In the genomic region with DNA sequence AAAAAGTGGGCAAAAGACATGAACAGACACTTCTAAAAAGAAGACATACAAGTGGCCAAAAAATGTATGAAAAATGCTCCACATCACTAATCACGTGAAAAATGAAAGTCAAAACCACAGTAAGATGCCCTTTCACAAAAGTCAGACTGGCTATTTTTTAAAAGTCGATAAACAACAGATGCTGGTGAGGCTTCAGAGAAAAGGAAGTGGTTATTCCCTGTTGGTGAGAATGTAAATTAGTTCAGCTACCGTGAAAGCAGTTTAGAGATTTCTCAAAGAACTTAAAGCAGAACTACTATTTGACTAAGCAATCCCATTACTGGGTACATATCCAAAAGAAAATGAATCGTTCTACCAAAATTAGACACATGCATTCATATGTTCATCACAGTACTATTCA, we compare ENCODE assay signal across 1 cellular context.
A peak's percentile ranks its signal among the peaks of the same experiment; 100 is the strongest.
TF ChIP-seq lines count a peak whose summit lies in the region.

No MANE protein-coding gene starts in this region.

TF ChIP-seq in GM12878, 131 proteins besides CTCF, POLR2A, EP300 and RAD21 (continued from another document):
- TF ChIP-seq, protein P1, sequence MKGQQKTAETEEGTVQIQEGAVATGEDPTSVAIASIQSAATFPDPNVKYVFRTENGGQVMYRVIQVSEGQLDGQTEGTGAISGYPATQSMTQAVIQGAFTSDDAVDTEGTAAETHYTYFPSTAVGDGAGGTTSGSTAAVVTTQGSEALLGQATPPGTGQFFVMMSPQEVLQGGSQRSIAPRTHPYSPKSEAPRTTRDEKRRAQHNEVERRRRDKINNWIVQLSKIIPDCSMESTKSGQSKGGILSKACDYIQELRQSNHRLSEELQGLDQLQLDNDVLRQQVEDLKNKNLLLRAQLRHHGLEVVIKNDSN (IDR thresholded peaks at IDR 0.05; ENCODE audit: borderline replicate concordance, extremely low read length, insufficient read depth, low read depth, low read length): no peak
- TF ChIP-seq HCFC1 (IDR thresholded peaks at IDR 0.05; ENCODE audit: low read length) (no peak), HDAC6 (IDR thresholded peaks at IDR 0.05; ENCODE audit: unreplicated experiment) (no peak), SPI1 (IDR thresholded peaks at IDR 0.05; ENCODE audit: borderline replicate concordance, insufficient read depth, low read depth, low read length) (peak; percentile 47; the same call in 1 of the 2 replicates), RUNX3 (IDR thresholded peaks at IDR 0.05; ENCODE audit: low read length) (peak; percentile 48), CHD1 (IDR thresholded peaks at IDR 0.05; ENCODE audit: low read depth, low read length) (no peak), FOXK2 (IDR thresholded peaks at IDR 0.05) (no peak), POLR2AphosphoS2 (IDR thresholded peaks at IDR 0.05; ENCODE audit: low read depth, low read length) (no peak)
